Comparison of ENCODE assay signal across 22 cellular contexts in genomic region chr13:108357228-108357627, GRCh38.
DNase-seq lines count a peak whose midpoint lies in the region; ATAC-seq, FAIRE-seq and TF ChIP-seq lines count a peak whose summit lies in the region.
"Had no signal": no experiment of that assay in that cellular context is flagged by ENCODE, and none has a peak within 500 bp of the region (broad histone marks: within the 10 kb centered on the region; RNA-seq: fewer than 3 reads in every experiment).

No MANE protein-coding gene starts in this region.

- no peak overlapping the region for H3K9ac ChIP-seq in IMR-90 (ENCODE audit: low read depth, low read length)
- no peak overlapping the region for H3K9ac ChIP-seq in kidney (ENCODE audit: low read length in 2 of 2)
- H3K9ac ChIP-seq: BLaER1 treated with 17β-estradiol and CSF1 and Interleukin-3, amounts not matched to agents 10 nM and 100 nM; GM23248 had no signal

- no peak for ATAC-seq in A549
- no peak for ATAC-seq in IMR-90 (ENCODE audit: low read depth)
- no peak for ATAC-seq in HG03521 (IDR thresholded peaks at IDR 0.05; ENCODE audit: unreplicated experiment)
- no peak for ATAC-seq in GM21717 (IDR thresholded peaks at IDR 0.05; ENCODE audit: unreplicated experiment)

- FAIRE-seq in A549 (lab: Jason Lieb, UNC) (no peak), endometrium (lab: Jason Lieb, UNC) (peak; percentile 21), kidney (lab: Jason Lieb, UNC) (peak; percentile 77)
- FAIRE-seq: D721Med, GM12892, H1 had no signal

- H3K27me3 ChIP-seq in IMR-90 (ENCODE audit: control insufficient read depth, insufficient read depth, low read length) = no peaks in the 10 kb centered on the region; the same call in 1 of the 2 replicates
- H3K27me3 ChIP-seq: BLaER1 treated with 17β-estradiol and CSF1 and Interleukin-3, amounts not matched to agents 10 nM and 100 nM had no signal

- no peak overlapping the region for H4K5ac ChIP-seq in IMR-90 (ENCODE audit: low read depth, low read length)

- TF ChIP-seq POLR2A in A549 (IDR thresholded peaks at IDR 0.05; ENCODE audit: low read length) (no peak), IMR-90 (IDR thresholded peaks at IDR 0.05; ENCODE audit: low read depth, low read length) (no peak)

- H3K18ac ChIP-seq in IMR-90 (ENCODE audit: low read depth, low read length) = no peak overlapping the region

- no peak overlapping the region for H4K91ac ChIP-seq in IMR-90 (ENCODE audit: insufficient read depth, low read depth, low read length)

- H2BK120ac ChIP-seq in IMR-90 (ENCODE audit: low read depth, low read length) = no peak overlapping the region

- dilution Hi-C loops in IMR-90 (cut with HindIII; ENCODE audit: low sequenced_read_pairs, unreplicated experiment) = no loop called here

- no peak overlapping the region for H2AK9ac ChIP-seq in IMR-90 (replicated peaks; ENCODE audit: low read depth, low read length, poor library complexity)

- CTCF ChIA-PET in A549 (lab: Yijun Ruan, JAX) (interaction anchor here (1.6 kb wide), 1 partner anchor 151 kb away, joined by 4 read pairs; no protein-coding TSS in a partner anchor), IMR-90 (lab: Yijun Ruan, JAX) (no interaction called here)

- H3K9me1 ChIP-seq in IMR-90 (ENCODE audit: insufficient read depth, low read length) = no peaks in the 10 kb centered on the region

- H3K79me1 ChIP-seq in IMR-90 (ENCODE audit: low read depth in 1 of 2, low read length in 2 of 2) = no peaks in the 10 kb centered on the region

- H4K20me1 ChIP-seq in IMR-90 (ENCODE audit: insufficient read depth, low read length) = no peaks in the 10 kb centered on the region
- H4K20me1 ChIP-seq: BLaER1 treated with 17β-estradiol and CSF1 and Interleukin-3, amounts not matched to agents 10 nM and 100 nM had no signal

- in situ Hi-C loops in IMR-90 (cut with MboI; ENCODE audit: low sequenced_read_pairs) = no loop called here

- no peak overlapping the region for H2BK5ac ChIP-seq in IMR-90 (ENCODE audit: low read depth, low read length, poor library complexity, severe bottlenecking)

- BruUV-seq in IMR-90 (replicated peaks; lab: Mats Ljungman, UMichigan) = no TSS peak

- TF ChIP-seq EP300 in A549 (IDR thresholded peaks at IDR 0.05) = no peak

- no peak overlapping the region for H2BK15ac ChIP-seq in IMR-90 (ENCODE audit: low read depth, low read length)

- POLR2A ChIA-PET in A549 (lab: Yijun Ruan, JAX) = no interaction called here
- POLR2A ChIA-PET in IMR-90 (lab: Charles Lee; ENCODE audit: unreplicated experiment) = no interaction called here

- no peak overlapping the region for H3K56ac ChIP-seq in IMR-90 (ENCODE audit: extremely low read depth, insufficient read depth, low read length)

- no peak overlapping the region for H3K23ac ChIP-seq in IMR-90 (ENCODE audit: low read depth, low read length)

- H4K8ac ChIP-seq in IMR-90 (ENCODE audit: low read depth in 2 of 2, low read length in 2 of 2) = no peak overlapping the region

- no peak overlapping the region for H2AK5ac ChIP-seq in IMR-90 (ENCODE audit: low read depth, low read length)

- 40% methylated on average over 3 of the region's 3 CpGs for WGBS in A549 (ENCODE audit: missing lambda C conversion rate)
- WGBS in IMR-90 (ENCODE audit: extremely low coverage in 2 of 2, insufficient read length in 1 of 2), 2 experiments = no CpG with 5 or more reads among the region's 3 CpGs

- no peaks in the 10 kb centered on the region for H3K9me3 ChIP-seq in A549
- H3K9me3 ChIP-seq in IMR-90 (ENCODE audit: control insufficient read depth, insufficient read depth, low read length) = no peaks in the 10 kb centered on the region
- H3K9me3 ChIP-seq in kidney (ENCODE audit: control insufficient read depth in 1 of 2, low read length in 2 of 2) = no peaks in the 10 kb centered on the region
- H3K9me3 ChIP-seq: BE2C; BLaER1 treated with 17β-estradiol and CSF1 and Interleukin-3, amounts not matched to agents 10 nM and 100 nM had no signal

- H3K36me3 ChIP-seq in IMR-90 (ENCODE audit: control insufficient read depth, insufficient read depth, low read length) (no peaks in the 10 kb centered on the region), kidney (ENCODE audit: control insufficient read depth in 1 of 2, insufficient read depth in 2 of 2, low read length in 2 of 2) (no peaks in the 10 kb centered on the region)
- H3K36me3 ChIP-seq: BE2C; BLaER1 treated with 17β-estradiol and CSF1 and Interleukin-3, amounts not matched to agents 10 nM and 100 nM had no signal

- no peak overlapping the region for H3K4me2 ChIP-seq in A549
- H3K4me2 ChIP-seq in IMR-90 (ENCODE audit: low read depth, low read length) = no peak overlapping the region
- H3K4me2 ChIP-seq: BLaER1 treated with 17β-estradiol and CSF1 and Interleukin-3, amounts not matched to agents 10 nM and 100 nM had no signal

- H2AFZ ChIP-seq in IMR-90 (replicated peaks; ENCODE audit: low read length, poor library complexity) = no peak overlapping the region
- H2AFZ ChIP-seq: GM23248 had no signal

- no peak overlapping the region for H3K27ac ChIP-seq in A549
- no peak overlapping the region for H3K27ac ChIP-seq in IMR-90 (ENCODE audit: insufficient read depth, low read length)
- H3K27ac ChIP-seq in kidney (ENCODE audit: low read depth in 2 of 2, low read length in 2 of 2) = no peak overlapping the region
- H3K27ac ChIP-seq: BLaER1 treated with 17β-estradiol and CSF1 and Interleukin-3, amounts not matched to agents 10 nM and 100 nM; GM23248 had no signal

- TF ChIP-seq RAD21 in A549 (conservative IDR thresholded peaks at IDR 0.05 in 1 of 2, IDR thresholded peaks at IDR 0.05 in 1 of 2) (no peak), IMR-90 (IDR thresholded peaks at IDR 0.05; ENCODE audit: low read length) (no peak)

- DNase-seq in A549 (ENCODE audit: low read depth in 1 of 2, low spot score in 1 of 2) = no peak
- no peak for DNase-seq in IMR-90
- no peak for DNase-seq in kidney
- DNase-seq in stimulated activated naive CD4-positive, alpha-beta T cell treated with Interleukin-2 at 50 U/mL for 16 hours (lab: John Stamatoyannopoulos, UW) = no peak
- no peak for DNase-seq in stimulated activated CD4-positive, alpha-beta T cell treated with anti-CD3 and anti-CD28 coated beads, Interleukin-12 subunit alpha, Interleukin-12 subunit beta, amount 100 ng/mL, for 4 hours
- DNase-seq: ACHN; AML-193; BE2C; CD4-positive, alpha-beta T cell; CD8-positive, alpha-beta memory T cell; DMS 273 treated with DMSO at 0.1 percent for 48 hours; DMS79; GM23248; H7; HCEC 1CT had no signal

- intact Hi-C loops in IMR-90 (cut with micrococcal nuclease) = no loop called here
- intact Hi-C loops in kidney (cut with DNase I) = no loop called here

- H3K4me1 ChIP-seq in A549 = no peaks in the 10 kb centered on the region
- H3K4me1 ChIP-seq in IMR-90 (ENCODE audit: control insufficient read depth, insufficient read depth, low read length) = no peaks in the 10 kb centered on the region
- no peaks in the 10 kb centered on the region for H3K4me1 ChIP-seq in kidney (ENCODE audit: control insufficient read depth in 1 of 2, insufficient read depth in 1 of 2, low read depth in 1 of 2, low read length in 2 of 2)
- H3K4me1 ChIP-seq: BE2C had no signal

- no peak overlapping the region for H3K14ac ChIP-seq in IMR-90 (replicated peaks; ENCODE audit: low read depth, low read length)

- H3K4me3 ChIP-seq in A549 = no peak overlapping the region
- H3K4me3 ChIP-seq in IMR-90 (ENCODE audit: insufficient read depth, low read depth, low read length) = no peak overlapping the region
- H3K4me3 ChIP-seq in kidney (ENCODE audit: low read length in 2 of 2) = no peak overlapping the region
- H3K4me3 ChIP-seq: BLaER1 treated with 17β-estradiol and CSF1 and Interleukin-3, amounts not matched to agents 10 nM and 100 nM; GM23248 had no signal

- TF ChIP-seq CTCF in A549 (IDR thresholded peaks at IDR 0.05) (no peak), IMR-90 (conservative IDR thresholded peaks at IDR 0.05; ENCODE audit: low read depth, low read length) (no peak), kidney (IDR thresholded peaks at IDR 0.05; ENCODE audit: borderline replicate concordance, extremely low read depth, insufficient read depth) (no peak)

- no peak overlapping the region for H2BK20ac ChIP-seq in IMR-90 (ENCODE audit: low read depth, low read length)

- no peak overlapping the region for H3K4ac ChIP-seq in IMR-90 (ENCODE audit: low read depth, low read length)

TF ChIP-seq in A549, 52 proteins besides CTCF, POLR2A, EP300 and RAD21:
- TF ChIP-seq RFX5 (IDR thresholded peaks at IDR 0.05) (no peak), MAFK (IDR thresholded peaks at IDR 0.05; ENCODE audit: partially characterized antibody) (peak; percentile 31)
TF ChIP-seq in A549: peak in this region for 1.

TF ChIP-seq in IMR-90, 13 proteins besides CTCF, POLR2A, EP300 and RAD21:
- TF ChIP-seq CEBPB (IDR thresholded peaks at IDR 0.05; ENCODE audit: low read depth, low read length) = no peak
- peak; percentile 48 for TF ChIP-seq MAFK (IDR thresholded peaks at IDR 0.05; ENCODE audit: low read depth, low read length)
